In genomic region chr1:31714442-31715096, GRCh38 we compare ENCODE assay signal across 8 cellular contexts. TPM values are rescaled to one million over a fixed set of nuclear protein-coding genes. Genes with fewer than 3 reads are reported as not detected.
DNase-seq lines count a peak whose midpoint lies in the region; ATAC-seq, FAIRE-seq and TF ChIP-seq lines count a peak whose summit lies in the region.

No MANE protein-coding gene starts in this region.

- H3K4me1 ChIP-seq in OCI-LY1 (ENCODE audit: insufficient read depth, low read length, severe bottlenecking) (peaks cover 12% of the 10 kb centered on the region), astrocyte (ENCODE audit: insufficient read depth, low read length) (peaks cover 52% of the 10 kb centered on the region), hepatocyte (ENCODE audit: insufficient read depth) (peaks cover 37% of the 10 kb centered on the region)

- H3K36me3 Mint-ChIP-seq in astrocyte (ENCODE audit: low read depth, unreplicated experiment) = no peaks in the 10 kb centered on the region

- H3K4me2 ChIP-seq in OCI-LY1 (ENCODE audit: low read length) (peak overlapping the region; percentile 59), astrocyte (ENCODE audit: low read length) (peak overlapping the region; percentile 78), hepatocyte (peak overlapping the region; percentile 87)

- H3K9me2 ChIP-seq in OCI-LY1 (ENCODE audit: low read depth, low read length) (no peaks in the 10 kb centered on the region), hepatocyte (replicated peaks; ENCODE audit: insufficient read depth) (no peaks in the 10 kb centered on the region)

- peaks cover 6% of the 10 kb centered on the region; the same call in 1 of the 2 replicates for H3K27me3 ChIP-seq in OCI-LY1 (ENCODE audit: insufficient read depth, low read length)
- H3K27me3 ChIP-seq in astrocyte (ENCODE audit: insufficient read depth, low read length) = peaks cover 7% of the 10 kb centered on the region
- H3K27me3 ChIP-seq in hepatocyte = no peaks in the 10 kb centered on the region

- H2AFZ ChIP-seq in OCI-LY1 (ENCODE audit: low read length) (no peak overlapping the region), astrocyte (ENCODE audit: low read depth, low read length) (peak overlapping the region; percentile 81), hepatocyte (peak overlapping the region; percentile 38)

- H3K36me3 ChIP-seq in OCI-LY1 (ENCODE audit: insufficient read depth, low read length) (no peaks in the 10 kb centered on the region), astrocyte (ENCODE audit: insufficient read depth, low read length) (no peaks in the 10 kb centered on the region), hepatocyte (replicated peaks; ENCODE audit: insufficient read depth, low read depth) (no peaks in the 10 kb centered on the region)

- ATAC-seq in GM18498 (IDR thresholded peaks at IDR 0.05; ENCODE audit: unreplicated experiment) = no peak

- H3K4me1 Mint-ChIP-seq in astrocyte (ENCODE audit: low read depth, unreplicated experiment) = peaks cover 41% of the 10 kb centered on the region

- peak overlapping the region; percentile 45 for H3K4me3 Mint-ChIP-seq in astrocyte (ENCODE audit: unreplicated experiment)

- H4K20me1 ChIP-seq in OCI-LY1 (ENCODE audit: insufficient read depth, low read length) = no peaks in the 10 kb centered on the region
- no peaks in the 10 kb centered on the region for H4K20me1 ChIP-seq in astrocyte (ENCODE audit: insufficient read depth, low read length)
- no peaks in the 10 kb centered on the region for H4K20me1 ChIP-seq in hepatocyte (ENCODE audit: insufficient read depth, poor library complexity, severe bottlenecking)

- H3K27ac ChIP-seq in OCI-LY1 (ENCODE audit: low read depth, low read length, poor library complexity, severe bottlenecking) = no peak overlapping the region
- peak overlapping the region; percentile 80 for H3K27ac ChIP-seq in astrocyte (ENCODE audit: low read depth, low read length)
- H3K27ac ChIP-seq in hepatocyte = peak overlapping the region; percentile 98

- no peak overlapping the region for H3K9ac ChIP-seq in OCI-LY1 (ENCODE audit: low read length)
- H3K9ac ChIP-seq in astrocyte (ENCODE audit: low read length) = peak overlapping the region; percentile 74

- 6% methylated on average over 29 of the region's 39 CpGs for WGBS in hepatocyte (ENCODE audit: low lambda C conversion rate, missing lambda C conversion rate)

- FAIRE-seq in astrocyte (lab: Jason Lieb, UNC) = no peak

- H3K27me3 Mint-ChIP-seq in astrocyte (ENCODE audit: low read depth, unreplicated experiment) = peaks cover 17% of the 10 kb centered on the region

- no peak overlapping the region for H3K4me3 ChIP-seq in GM12875 (ENCODE audit: low read depth, low read length)
- H3K4me3 ChIP-seq in OCI-LY1 (ENCODE audit: low read depth, low read length, poor library complexity, severe bottlenecking) = peak overlapping the region; percentile 24
- H3K4me3 ChIP-seq in astrocyte (ENCODE audit: insufficient read depth, low read depth, low read length) = no peak overlapping the region
- no peak overlapping the region for H3K4me3 ChIP-seq in hepatocyte
- H3K4me3 ChIP-seq in retinal pigment epithelial cell (ENCODE audit: low read length) = peak overlapping the region; percentile 39

- peaks cover 1% of the 10 kb centered on the region for H3K9me3 Mint-ChIP-seq in astrocyte (ENCODE audit: unreplicated experiment)

- DNase-seq in astrocyte (ENCODE audit: low read depth) (peak; percentile 60), hepatocyte (ENCODE audit: low spot score) (peak; percentile 89), retinal pigment epithelial cell (ENCODE audit: low read depth) (no peak), NCI-H187 (lab: John Stamatoyannopoulos, UW) (no peak), T1000 (lab: John Stamatoyannopoulos, UW) (no peak)

- no peaks in the 10 kb centered on the region for H3K79me2 ChIP-seq in OCI-LY1 (ENCODE audit: insufficient read depth, low read length)
- H3K79me2 ChIP-seq in astrocyte (ENCODE audit: insufficient read depth, low read length) = no peaks in the 10 kb centered on the region
- no peaks in the 10 kb centered on the region for H3K79me2 ChIP-seq in hepatocyte

- H3K9me3 ChIP-seq in OCI-LY1 (ENCODE audit: low read length) = no peaks in the 10 kb centered on the region
- no peaks in the 10 kb centered on the region for H3K9me3 ChIP-seq in astrocyte (ENCODE audit: insufficient read depth, low read depth, low read length)
- H3K9me3 ChIP-seq in hepatocyte (ENCODE audit: low read depth) = no peaks in the 10 kb centered on the region

- no peaks in the 10 kb centered on the region for H3F3A ChIP-seq in OCI-LY1 (ENCODE audit: insufficient read depth, low read length)

- H3K27ac Mint-ChIP-seq in astrocyte (ENCODE audit: unreplicated experiment) = peak overlapping the region; percentile 95

- TF ChIP-seq CTCF in GM12875 (IDR thresholded peaks at IDR 0.05; ENCODE audit: borderline replicate concordance, insufficient read depth, low read depth, low read length) (peak; percentile 60), OCI-LY1 (IDR thresholded peaks at IDR 0.05; ENCODE audit: low read length) (peak; percentile 70), astrocyte (IDR thresholded peaks at IDR 0.05; ENCODE audit: insufficient read depth, low read depth, low read length) (peak; percentile 25), hepatocyte (IDR thresholded peaks at IDR 0.05; ENCODE audit: poor library complexity) (peak; percentile 51), retinal pigment epithelial cell (conservative IDR thresholded peaks at IDR 0.05; ENCODE audit: low read depth, low read length) (peak; percentile 66)

RNA-seq across cellular contexts. Expression of gene COL16A1, which starts 10.8 kb away (rescaled TPM):
- 42.9 and 56.5 TPM in 2 replicates for total RNA-seq in astrocyte
- total RNA-seq in hepatocyte = 95.1 and 127 TPM in 2 replicates
- 90.2 and 116 TPM in 2 replicates for polyA plus RNA-seq in hepatocyte

RNA-seq across cellular contexts. Expression of gene ADGRB2, which starts 49.6 kb away (rescaled TPM):
- 25.1 and 25.8 TPM in 2 replicates for total RNA-seq in astrocyte
- 6.0 and 10.5 TPM in 2 replicates for total RNA-seq in hepatocyte
- 7.7 and 7.8 TPM in 2 replicates for polyA plus RNA-seq in hepatocyte

Comparison
In these comparisons a context has a peak if more than half of its experiments do, and no peak if none do; other contexts are left out.
1. H3K4me3 ChIP-seq: peak in OCI-LY1 (single experiment) and retinal pigment epithelial cell (single experiment); none in GM12875 (single experiment), astrocyte (single experiment) and hepatocyte (single experiment).
2. DNase-seq: peak in astrocyte (single experiment) and hepatocyte (single experiment); none in retinal pigment epithelial cell (single experiment), NCI-H187 (0 of 2) and T1000 (single experiment).
3. Peak in every context shown above with its lines, with median percentiles within 50 percentile points of each other: CTCF ChIP-seq and H3K4me2 ChIP-seq.